Comparison of ENCODE assay signal across 8 cellular contexts in genomic region chr10:79826131-79826495, GRCh38. TPM values are rescaled to one million over a fixed set of nuclear protein-coding genes. Genes with fewer than 3 reads are reported as not detected.
DNase-seq lines count a peak whose midpoint lies in the region; ATAC-seq and TF ChIP-seq lines count a peak whose summit lies in the region.
"Not testable (repeated sequence)": the region's sequence is repeated elsewhere in the genome, so short reads cannot be mapped to it uniquely, and the experiment has no call there.

No MANE protein-coding gene starts in this region.

- H2AFZ ChIP-seq in SK-N-SH (ENCODE audit: low read depth); neuron (ENCODE audit: low read depth, low read length): not testable (repeated sequence)

- TF ChIP-seq RAD21 in SK-N-SH (IDR thresholded peaks at IDR 0.05; ENCODE audit: low read length) = not testable (repeated sequence)

- H3K27me3 ChIP-seq in SK-N-SH (ENCODE audit: insufficient read depth); neuron (ENCODE audit: insufficient read depth, low read length): not testable (repeated sequence)

- peaks cover 20% of the 10 kb centered on the region for H3K4me1 Mint-ChIP-seq in CD14-positive monocyte
- H3K4me1 Mint-ChIP-seq in activated naive CD8-positive, alpha-beta T cell treated with anti-CD3 and anti-CD28 coated beads, Interleukin-2, amount 10 ng/mL, durations not matched to agents 7 days and 5 days = peaks cover 26% of the 10 kb centered on the region
- peaks cover 38% of the 10 kb centered on the region for H3K4me1 Mint-ChIP-seq in stimulated activated naive CD8-positive, alpha-beta T cell treated with anti-CD3 and anti-CD28 coated beads, Interleukin-15, Interleukin-2, amounts not matched to agents 100 ng/mL and 50 ng/mL, for 24 hours (ENCODE audit: low read depth)

- CTCF ChIA-PET in SK-N-SH (lab: Yijun Ruan, JAX) = not testable (repeated sequence)

- no CpG with 5 or more reads among the region's 44 CpGs for WGBS in SK-N-SH (ENCODE audit: low lambda C conversion rate)

- H3K79me2 ChIP-seq in SK-N-SH (ENCODE audit: insufficient read depth) = not testable (repeated sequence)

- H3K4me1 ChIP-seq in SK-N-SH (ENCODE audit: control insufficient read depth in 1 of 2, insufficient read depth in 2 of 2, low read depth in 1 of 2, low read length in 1 of 2); neuron (ENCODE audit: insufficient read depth, low read length): not testable (repeated sequence)

- not testable (repeated sequence) for H3K27me3 Mint-ChIP-seq in CD14-positive monocyte (ENCODE audit: low read depth in 3 of 3); activated naive CD8-positive, alpha-beta T cell treated with anti-CD3 and anti-CD28 coated beads, Interleukin-2, amount 10 ng/mL, durations not matched to agents 7 days and 5 days; stimulated activated naive CD8-positive, alpha-beta T cell treated with anti-CD3 and anti-CD28 coated beads, Interleukin-15, Interleukin-2, amounts not matched to agents 100 ng/mL and 50 ng/mL, for 24 hours

- POLR2A ChIA-PET in SK-N-SH (lab: Yijun Ruan, JAX); activated naive CD8-positive, alpha-beta T cell treated with anti-CD3 and anti-CD28 coated beads, Interleukin-2, amount 10 ng/mL, durations not matched to agents 7 days and 5 days (lab: Charles Lee): not testable (repeated sequence)

- not testable (repeated sequence) for H3K36me3 ChIP-seq in SK-N-SH (replicated peaks in 1 of 2; ENCODE audit: control insufficient read depth in 1 of 2, insufficient read depth in 2 of 2, low read length in 1 of 2); neuron (ENCODE audit: insufficient read depth, low read length)

- not testable (repeated sequence) for ATAC-seq in activated naive CD8-positive, alpha-beta T cell treated with anti-CD3 and anti-CD28 coated beads, Interleukin-2, amount 10 ng/mL, durations not matched to agents 7 days and 5 days (ENCODE audit: low read depth)

- peak overlapping the region; percentile 53 to 78 for H3K4me3 Mint-ChIP-seq in CD14-positive monocyte
- H3K4me3 Mint-ChIP-seq in activated naive CD8-positive, alpha-beta T cell treated with anti-CD3 and anti-CD28 coated beads, Interleukin-2, amount 10 ng/mL, durations not matched to agents 7 days and 5 days = peak overlapping the region; percentile 80
- H3K4me3 Mint-ChIP-seq in stimulated activated naive CD8-positive, alpha-beta T cell treated with anti-CD3 and anti-CD28 coated beads, Interleukin-15, Interleukin-2, amounts not matched to agents 100 ng/mL and 50 ng/mL, for 24 hours = peak overlapping the region; percentile 62

- not testable (repeated sequence) for H3K9me3 ChIP-seq in SK-N-SH; neuron (ENCODE audit: low read length)

- TF ChIP-seq CTCF in CD14-positive monocyte (IDR thresholded peaks at IDR 0.05); SK-N-SH (IDR thresholded peaks at IDR 0.05): not testable (repeated sequence)

- H3F3A ChIP-seq in SK-N-SH (replicated peaks; ENCODE audit: insufficient read depth) = not testable (repeated sequence)

- intact Hi-C loops in CD14-positive monocyte (cut with micrococcal nuclease) = not testable (repeated sequence)

- not testable (repeated sequence) for H3K4me2 ChIP-seq in SK-N-SH

- peak overlapping the region; percentile 56; the same call in 1 of the 2 replicates for H3K9ac ChIP-seq in SK-N-SH

- H3K27ac Mint-ChIP-seq in CD14-positive monocyte = peak overlapping the region in 6 of 7 donors; percentile 18 to 83 (median 70)
- H3K27ac Mint-ChIP-seq in activated naive CD8-positive, alpha-beta T cell treated with anti-CD3 and anti-CD28 coated beads, Interleukin-2, amount 10 ng/mL, durations not matched to agents 7 days and 5 days = peak overlapping the region; percentile 60
- not testable (repeated sequence) for H3K27ac Mint-ChIP-seq in stimulated activated naive CD8-positive, alpha-beta T cell treated with anti-CD3 and anti-CD28 coated beads, Interleukin-15, Interleukin-2, amounts not matched to agents 100 ng/mL and 50 ng/mL, for 24 hours

- H4K20me1 ChIP-seq in SK-N-SH (ENCODE audit: insufficient read depth) = not testable (repeated sequence)

- not testable (repeated sequence) for H3K9me2 ChIP-seq in SK-N-SH

- not testable (repeated sequence) for DNase-seq in CD14-positive monocyte (ENCODE audit: low spot score); SK-N-SH; epithelial cell of prostate (ENCODE audit: low read depth, low spot score)
- DNase-seq in HK-2 (ENCODE audit: unreplicated experiment) (peak; percentile 1), kidney tubule cell (ENCODE audit: low spot score) (peak; percentile 10)
- peak; percentile 71 for DNase-seq in activated naive CD8-positive, alpha-beta T cell treated with anti-CD3 and anti-CD28 coated beads, Interleukin-2, amount 10 ng/mL, durations not matched to agents 7 days and 5 days

- not testable (repeated sequence) for H3K9me3 Mint-ChIP-seq in CD14-positive monocyte; activated naive CD8-positive, alpha-beta T cell treated with anti-CD3 and anti-CD28 coated beads, Interleukin-2, amount 10 ng/mL, durations not matched to agents 7 days and 5 days; stimulated activated naive CD8-positive, alpha-beta T cell treated with anti-CD3 and anti-CD28 coated beads, Interleukin-15, Interleukin-2, amounts not matched to agents 100 ng/mL and 50 ng/mL, for 24 hours

- not testable (repeated sequence) for H3K36me3 Mint-ChIP-seq in CD14-positive monocyte; activated naive CD8-positive, alpha-beta T cell treated with anti-CD3 and anti-CD28 coated beads, Interleukin-2, amount 10 ng/mL, durations not matched to agents 7 days and 5 days; stimulated activated naive CD8-positive, alpha-beta T cell treated with anti-CD3 and anti-CD28 coated beads, Interleukin-15, Interleukin-2, amounts not matched to agents 100 ng/mL and 50 ng/mL, for 24 hours (ENCODE audit: low read depth)

- TF ChIP-seq EP300 in SK-N-SH (IDR thresholded peaks at IDR 0.05; ENCODE audit: borderline replicate concordance in 1 of 2, low read depth in 1 of 2, low read length in 1 of 2) = not testable (repeated sequence)

- H3K27ac ChIP-seq in SK-N-SH (ENCODE audit: low read depth in 2 of 2, low read length in 1 of 2) = not testable (repeated sequence)
- peak overlapping the region; percentile 82 for H3K27ac ChIP-seq in epithelial cell of prostate

- peak overlapping the region in 1 of 2 experiments; percentile 43; a peak in 2 of 4 replicates for H3K4me3 ChIP-seq in SK-N-SH (ENCODE audit: low read depth in 2 of 2, low read length in 1 of 2)
- H3K4me3 ChIP-seq in neuron (ENCODE audit: low read length) = peak overlapping the region; percentile 58

RNA-seq across cellular contexts. Expression of gene NUTM2E, which starts 0.4 kb away (rescaled TPM):
- polyA plus RNA-seq in CD14-positive monocyte = not detected
- polyA plus RNA-seq in SK-N-SH (2012; rRNA removed) = 0.05 and 0.19 TPM in 2 replicates
- 0.04 and 0.06 TPM in 2 replicates for polyA plus RNA-seq in SK-N-SH (2012; cell fraction: cytosol; rRNA removed)
- 0.07 and 0.23 TPM in 2 replicates for polyA plus RNA-seq in SK-N-SH (2012; cell fraction: nucleus; rRNA removed)
- total RNA-seq in activated naive CD8-positive, alpha-beta T cell treated with anti-CD3 and anti-CD28 coated beads, Interleukin-2, amount 10 ng/mL, durations not matched to agents 7 days and 5 days = under 1 TPM in 1 of 2 experiments, not detected in 1; 0.37 TPM
